17 cellular contexts compared by ENCODE assay signal in genomic region chr6:17476506-17476905, GRCh38.
DNase-seq lines count a peak whose midpoint lies in the region; ATAC-seq and TF ChIP-seq lines count a peak whose summit lies in the region.
"Had no signal": no experiment of that assay in that cellular context is flagged by ENCODE, and none has a peak within 500 bp of the region (broad histone marks: within the 10 kb centered on the region; RNA-seq: fewer than 3 reads in every experiment).

No MANE protein-coding gene starts in this region.

- H3K79me1 ChIP-seq in neuronal stem cell (ENCODE audit: low read depth, low read length): no peaks in the 10 kb centered on the region

- no peaks in the 10 kb centered on the region for H3K79me2 ChIP-seq in MM.1S (ENCODE audit: low read length)

- H2BK12ac ChIP-seq in neuronal stem cell (ENCODE audit: low read length): no peak overlapping the region

- ATAC-seq in natural killer cell treated with Interleukin-12 subunit alpha and Interleukin-12 subunit beta and Interleukin-15 and Interleukin-18, amount 100 ng/mL, for 72 hours: no peak

- no peak overlapping the region for H3K23ac ChIP-seq in neuronal stem cell (ENCODE audit: low read depth, low read length, poor library complexity)

- TF ChIP-seq EP300 in suprapubic skin (IDR thresholded peaks at IDR 0.05): no peak

- no peaks in the 10 kb centered on the region for H3K27me3 Mint-ChIP-seq in brain
- H3K27me3 Mint-ChIP-seq in natural killer cell treated with Interleukin-12 subunit alpha and Interleukin-12 subunit beta and Interleukin-15 and Interleukin-18, amount 100 ng/mL, for 72 hours: peaks cover 10 to 12% of the 10 kb centered on the region in 2 donors

- H3K18ac ChIP-seq in neuronal stem cell (ENCODE audit: low read length): no peak overlapping the region

- H3K9me2 ChIP-seq in MM.1S (replicated peaks; ENCODE audit: insufficient read depth, low read length): no peaks in the 10 kb centered on the region

- H2AFZ ChIP-seq in neuronal stem cell (ENCODE audit: low read length) (no peak overlapping the region), MM.1S (ENCODE audit: low read length) (no peak overlapping the region)

- H3K9me3 Mint-ChIP-seq in brain: no peaks in the 10 kb centered on the region
- H3K9me3 Mint-ChIP-seq in natural killer cell treated with Interleukin-12 subunit alpha and Interleukin-12 subunit beta and Interleukin-15 and Interleukin-18, amount 100 ng/mL, for 72 hours: no peaks in the 10 kb centered on the region
- H3K9me3 Mint-ChIP-seq: CD4-positive, alpha-beta memory T cell had no signal

- H3K4me2 ChIP-seq in neuronal stem cell (ENCODE audit: insufficient read depth, low read length, poor library complexity, severe bottlenecking) (no peak overlapping the region), MM.1S (ENCODE audit: low read depth, low read length) (no peak overlapping the region)
- H3K4me2 ChIP-seq: BLaER1, KMS-11 had no signal

- no peak overlapping the region for H3K14ac ChIP-seq in neuronal stem cell (ENCODE audit: low read length)

- TF ChIP-seq POLR2A in suprapubic skin (IDR thresholded peaks at IDR 0.05): no peak

- H3K4me1 Mint-ChIP-seq in brain: peaks cover 50% of the 10 kb centered on the region
- H3K4me1 Mint-ChIP-seq in natural killer cell treated with Interleukin-12 subunit alpha and Interleukin-12 subunit beta and Interleukin-15 and Interleukin-18, amount 100 ng/mL, for 72 hours (ENCODE audit: low read depth in 2 of 2): no peaks in the 10 kb centered on the region
- H3K4me1 Mint-ChIP-seq: CD4-positive, alpha-beta memory T cell had no signal

- WGBS in neuronal stem cell (ENCODE audit: extremely low coverage in 2 of 2, insufficient read length in 2 of 2, insufficient replicate concordance in 1 of 2), 2 donors: no CpG with 5 or more reads among the region's 4 CpGs
- WGBS in suprapubic skin: 87% methylated on average over 4 of the region's 4 CpGs

- H3K4ac ChIP-seq in neuronal stem cell (ENCODE audit: low read length): no peak overlapping the region

- DNase-seq in cardiac muscle cell (ENCODE audit: low read depth in 1 of 2, low spot score in 1 of 2) (no peak), cardiac septum (ENCODE audit: low spot score) (no peak), neuronal stem cell (ENCODE audit: low spot score) (peak; percentile 11), tibial artery (no peak), MM.1S (no peak), suprapubic skin (ENCODE audit: low spot score in 2 of 2) (no peak)
- no peak for DNase-seq in natural killer cell treated with Interleukin-12 subunit alpha and Interleukin-12 subunit beta and Interleukin-15 and Interleukin-18, amount 100 ng/mL, for 72 hours (ENCODE audit: low spot score)
- DNase-seq: CD4-positive, alpha-beta memory T cell; DMS153; GDM1; NCI-H187 treated with DMSO at 0.1 percent for 48 hours; OCI-M1; SHP77 treated with DMSO at 0.1 percent for 48 hours had no signal

- H3K36me3 ChIP-seq in cardiac muscle cell: no peaks in the 10 kb centered on the region
- H3K36me3 ChIP-seq in neuronal stem cell (replicated peaks in 1 of 2; ENCODE audit: control insufficient read depth in 2 of 2, insufficient read depth in 2 of 2, low read length in 2 of 2): peaks cover 0 to 4% of the 10 kb centered on the region in 2 donors
- H3K36me3 ChIP-seq in tibial artery: no peaks in the 10 kb centered on the region
- H3K36me3 ChIP-seq in MM.1S (replicated peaks; ENCODE audit: insufficient read depth, low read length): no peaks in the 10 kb centered on the region
- no peaks in the 10 kb centered on the region for H3K36me3 ChIP-seq in suprapubic skin
- H3K36me3 ChIP-seq: BLaER1, HAP-1 had no signal

- no peak overlapping the region for H4K91ac ChIP-seq in neuronal stem cell (ENCODE audit: low read depth, low read length, poor library complexity)

- H3K4me1 ChIP-seq in cardiac muscle cell (ENCODE audit: low read depth): peaks cover 35% of the 10 kb centered on the region
- H3K4me1 ChIP-seq in neuronal stem cell (ENCODE audit: control insufficient read depth in 2 of 2, insufficient read depth in 1 of 2, low read depth in 1 of 2, low read length in 2 of 2): peaks cover 0 to 9% of the 10 kb centered on the region in 2 donors
- peaks cover 0 to 51% (median 11%) of the 10 kb centered on the region in 4 donors for H3K4me1 ChIP-seq in tibial artery
- H3K4me1 ChIP-seq in MM.1S (ENCODE audit: low read length): no peaks in the 10 kb centered on the region
- H3K4me1 ChIP-seq in suprapubic skin: peaks cover 9% of the 10 kb centered on the region
- H3K4me1 ChIP-seq: HAP-1 had no signal

- intact Hi-C loops in cardiac septum (cut with DNase I): no loop called here
- intact Hi-C loops in tibial artery (cut with DNase I; ENCODE audit: low total_unique reads): no loop called here

- no peak overlapping the region for H2BK5ac ChIP-seq in neuronal stem cell (ENCODE audit: low read length)

- H3K27me3 ChIP-seq in cardiac muscle cell: no peaks in the 10 kb centered on the region
- no peaks in the 10 kb centered on the region for H3K27me3 ChIP-seq in neuronal stem cell (ENCODE audit: control insufficient read depth in 3 of 3, insufficient read depth in 3 of 3, low read depth in 1 of 3, low read length in 3 of 3)
- no peaks in the 10 kb centered on the region for H3K27me3 ChIP-seq in tibial artery
- no peaks in the 10 kb centered on the region for H3K27me3 ChIP-seq in MM.1S (replicated peaks; ENCODE audit: insufficient read depth, low read length)
- no peaks in the 10 kb centered on the region for H3K27me3 ChIP-seq in suprapubic skin
- H3K27me3 ChIP-seq: BLaER1 had no signal

- H3K9me3 ChIP-seq in cardiac muscle cell (ENCODE audit: low read depth) (no peaks in the 10 kb centered on the region), neuronal stem cell (replicated peaks in 1 of 2; ENCODE audit: control insufficient read depth in 2 of 2, insufficient read depth in 1 of 2, low read depth in 1 of 2, low read length in 2 of 2) (no peaks in the 10 kb centered on the region), tibial artery (no peaks in the 10 kb centered on the region), MM.1S (replicated peaks; ENCODE audit: insufficient read depth, low read length) (no peaks in the 10 kb centered on the region), suprapubic skin (no peaks in the 10 kb centered on the region)
- H3K9me3 ChIP-seq: BLaER1, HAP-1 had no signal

- no peak overlapping the region for H4K8ac ChIP-seq in neuronal stem cell (ENCODE audit: low read depth, low read length)

- H3K9ac ChIP-seq in neuronal stem cell (ENCODE audit: low read depth, low read length, poor library complexity): no peak overlapping the region
- no peak overlapping the region for H3K9ac ChIP-seq in MM.1S (ENCODE audit: low read length)
- H3K9ac ChIP-seq: BLaER1, KMS-11 had no signal

- H2BK120ac ChIP-seq in neuronal stem cell (ENCODE audit: low read depth, low read length): no peak overlapping the region

- peak overlapping the region in 2 of 5 experiments; percentile 16 to 66 for H3K4me3 Mint-ChIP-seq in brain
- no peak overlapping the region for H3K4me3 Mint-ChIP-seq in natural killer cell treated with Interleukin-12 subunit alpha and Interleukin-12 subunit beta and Interleukin-15 and Interleukin-18, amount 100 ng/mL, for 72 hours
- H3K4me3 Mint-ChIP-seq: CD4-positive, alpha-beta memory T cell had no signal

- no peak overlapping the region for H2AK5ac ChIP-seq in neuronal stem cell (ENCODE audit: low read depth, low read length)

- no peak overlapping the region for H3K4me3 ChIP-seq in cardiac muscle cell
- H3K4me3 ChIP-seq in neuronal stem cell (ENCODE audit: low read length in 2 of 2): no peak overlapping the region
- no peak overlapping the region for H3K4me3 ChIP-seq in tibial artery
- no peak overlapping the region for H3K4me3 ChIP-seq in MM.1S (ENCODE audit: low read length)
- no peak overlapping the region for H3K4me3 ChIP-seq in suprapubic skin
- H3K4me3 ChIP-seq: BLaER1, HAP-1 had no signal

- peaks cover 1% of the 10 kb centered on the region for H3K36me3 Mint-ChIP-seq in brain
- no peaks in the 10 kb centered on the region for H3K36me3 Mint-ChIP-seq in natural killer cell treated with Interleukin-12 subunit alpha and Interleukin-12 subunit beta and Interleukin-15 and Interleukin-18, amount 100 ng/mL, for 72 hours
- H3K36me3 Mint-ChIP-seq: CD4-positive, alpha-beta memory T cell had no signal

- H3F3A ChIP-seq in MM.1S (ENCODE audit: insufficient read depth, low read length): no peaks in the 10 kb centered on the region

- H3K27ac ChIP-seq in cardiac muscle cell (peak overlapping the region; percentile 98), neuronal stem cell (replicated peaks; ENCODE audit: low read length) (no peak overlapping the region), tibial artery (peak overlapping the region; percentile 24 to 63), MM.1S (ENCODE audit: low read length) (no peak overlapping the region), suprapubic skin (no peak overlapping the region)
- H3K27ac ChIP-seq: BLaER1, KMS-11 had no signal

- no peak for TF ChIP-seq CTCF in cardiac muscle cell (IDR thresholded peaks at IDR 0.05; ENCODE audit: low read depth, low read length)
- no peak for TF ChIP-seq CTCF in brain (conservative IDR thresholded peaks at IDR 0.05)
- no peak for TF ChIP-seq CTCF in tibial artery (IDR thresholded peaks at IDR 0.05)
- no peak for TF ChIP-seq CTCF in MM.1S (IDR thresholded peaks at IDR 0.05; ENCODE audit: low read length)
- no peak for TF ChIP-seq CTCF in suprapubic skin (IDR thresholded peaks at IDR 0.05)

- peak overlapping the region; percentile 39 to 96 (median 76) for H3K27ac Mint-ChIP-seq in brain
- H3K27ac Mint-ChIP-seq in natural killer cell treated with Interleukin-12 subunit alpha and Interleukin-12 subunit beta and Interleukin-15 and Interleukin-18, amount 100 ng/mL, for 72 hours: no peak overlapping the region
- H3K27ac Mint-ChIP-seq: CD4-positive, alpha-beta memory T cell had no signal

- H4K20me1 ChIP-seq in MM.1S (ENCODE audit: insufficient read depth, low read length): no peaks in the 10 kb centered on the region
- H4K20me1 ChIP-seq: BLaER1 had no signal

- no peak overlapping the region for H2BK15ac ChIP-seq in neuronal stem cell (ENCODE audit: low read length)

Comparison
In these comparisons a context has a peak if more than half of its experiments do, and no peak if none do; other contexts are left out.
1. H3K27ac ChIP-seq: peak in cardiac muscle cell (single experiment) and tibial artery (2 of 2); none in neuronal stem cell (single experiment), MM.1S (single experiment) and suprapubic skin (single experiment).
2. H3K27ac Mint-ChIP-seq: peak in brain (5 of 5); none in natural killer cell treated with Interleukin-12 subunit alpha and Interleukin-12 subunit beta and Interleukin-15 and Interleukin-18, amount 100 ng/mL, for 72 hours (0 of 2).